18 cellular contexts compared by ENCODE assay signal in genomic region chr6:2232445-2232844, GRCh38. TPM values are rescaled to one million over a fixed set of nuclear protein-coding genes. Genes with fewer than 3 reads are reported as not detected.
DNase-seq lines count a peak whose midpoint lies in the region; ATAC-seq, FAIRE-seq and TF ChIP-seq lines count a peak whose summit lies in the region.
"Had no signal": no experiment of that assay in that cellular context is flagged by ENCODE, and none has a peak within 500 bp of the region (broad histone marks: within the 10 kb centered on the region; RNA-seq: fewer than 3 reads in every experiment).

No MANE protein-coding gene starts in this region.

- TF ChIP-seq CTCF in GM12865 (IDR thresholded peaks at IDR 0.05; ENCODE audit: insufficient read depth, low read depth, low read length, missing control alignments) (no peak), D721Med (IDR thresholded peaks at IDR 0.05; ENCODE audit: insufficient read depth, missing control alignments) (no peak)

- CTCF ChIA-PET in activated naive CD4-positive, alpha-beta T cell treated with anti-CD3 and anti-CD28 coated beads, Interleukin-2, amount 10 ng/mL, durations not matched to agents 7 days and 5 days (lab: Charles Lee): interaction anchor here (0.9 kb wide), 1 partner anchor 23 kb away, joined by 3 read pairs; no protein-coding TSS in a partner anchor

- ATAC-seq in GM19452 (IDR thresholded peaks at IDR 0.05; ENCODE audit: unreplicated experiment) (peak; percentile 61), HG02759 (IDR thresholded peaks at IDR 0.05; ENCODE audit: unreplicated experiment) (peak; percentile 60)
- ATAC-seq: heart right ventricle had no signal

- H3K27ac Mint-ChIP-seq in IgD-negative memory B cell: peak overlapping the region in 2 of 3 donors; percentile 10 to 27
- no peak overlapping the region for H3K27ac Mint-ChIP-seq in activated naive CD4-positive, alpha-beta T cell treated with anti-CD3 and anti-CD28 coated beads, Interleukin-2, amount 10 ng/mL, durations not matched to agents 7 days and 5 days
- H3K27ac Mint-ChIP-seq: activated naive CD4-positive, alpha-beta T cell treated with anti-CD3 and anti-CD28 coated beads, Interleukin-2, amount 50 U/mL, for 72 hours; type B pancreatic cell had no signal

- H3K4me3 ChIP-seq in GM12865 (ENCODE audit: low read depth, low read length): no peak overlapping the region
- H3K4me3 ChIP-seq: dorsolateral prefrontal cortex, heart right ventricle had no signal

- no peaks in the 10 kb centered on the region for H3K27me3 Mint-ChIP-seq in IgD-negative memory B cell
- no peaks in the 10 kb centered on the region for H3K27me3 Mint-ChIP-seq in activated naive CD4-positive, alpha-beta T cell treated with anti-CD3 and anti-CD28 coated beads, Interleukin-2, amount 10 ng/mL, durations not matched to agents 7 days and 5 days
- H3K27me3 Mint-ChIP-seq: type B pancreatic cell had no signal

- peak; percentile 66 for DNase-seq in GM12865 (ENCODE audit: low read depth)
- DNase-seq in central memory CD4-positive, alpha-beta T cell: no peak
- no peak for DNase-seq in D721Med (ENCODE audit: insufficient read length, low spot score)
- DNase-seq in activated naive CD4-positive, alpha-beta T cell treated with anti-CD3 and anti-CD28 coated beads, Interleukin-2, amount 10 ng/mL, durations not matched to agents 7 days and 5 days: no peak
- DNase-seq in NCI-H1417 treated with DMSO at 0.1 percent for 48 hours (lab: John Stamatoyannopoulos, UW): no peak
- DNase-seq: dorsolateral prefrontal cortex; heart right ventricle; kidney; NCI-H2081 treated with DMSO at 0.1 percent for 48 hours; NCI-H748 treated with DMSO at 0.1 percent for 48 hours; occipital lobe; stimulated activated CD4-positive, alpha-beta T cell treated with anti-CD3 and anti-CD28 coated beads, Interleukin-4, amount 100 ng/mL, for 24 hours had no signal

- peaks cover 19 to 27% (median 25%) of the 10 kb centered on the region in 3 donors for H3K4me1 Mint-ChIP-seq in IgD-negative memory B cell
- H3K4me1 Mint-ChIP-seq in activated naive CD4-positive, alpha-beta T cell treated with anti-CD3 and anti-CD28 coated beads, Interleukin-2, amount 10 ng/mL, durations not matched to agents 7 days and 5 days: peaks cover 20% of the 10 kb centered on the region

- no peaks in the 10 kb centered on the region for H3K9me3 Mint-ChIP-seq in IgD-negative memory B cell
- H3K9me3 Mint-ChIP-seq in activated naive CD4-positive, alpha-beta T cell treated with anti-CD3 and anti-CD28 coated beads, Interleukin-2, amount 10 ng/mL, durations not matched to agents 7 days and 5 days: no peaks in the 10 kb centered on the region
- H3K9me3 Mint-ChIP-seq: activated naive CD4-positive, alpha-beta T cell treated with anti-CD3 and anti-CD28 coated beads, Interleukin-2, amount 50 U/mL, for 72 hours; type B pancreatic cell had no signal

- H3K36me3 Mint-ChIP-seq in IgD-negative memory B cell: peaks cover 5% of the 10 kb centered on the region
- H3K36me3 Mint-ChIP-seq in activated naive CD4-positive, alpha-beta T cell treated with anti-CD3 and anti-CD28 coated beads, Interleukin-2, amount 10 ng/mL, durations not matched to agents 7 days and 5 days: no peaks in the 10 kb centered on the region
- H3K36me3 Mint-ChIP-seq: type B pancreatic cell had no signal

- H3K4me3 Mint-ChIP-seq in IgD-negative memory B cell: peak overlapping the region in 1 of 4 donors; percentile 73
- H3K4me3 Mint-ChIP-seq in activated naive CD4-positive, alpha-beta T cell treated with anti-CD3 and anti-CD28 coated beads, Interleukin-2, amount 10 ng/mL, durations not matched to agents 7 days and 5 days: no peak overlapping the region
- H3K4me3 Mint-ChIP-seq: type B pancreatic cell had no signal

- no peak for FAIRE-seq in D721Med (lab: Jason Lieb, UNC)
- FAIRE-seq: H1, kidney had no signal

RNA-seq across cellular contexts. Expression of gene GMDS, which starts 13.0 kb away (rescaled TPM):
- 17.0 TPM for polyA plus RNA-seq in IgD-negative memory B cell
